In genomic region chrX:110087485-110088356, GRCh38 we compare ENCODE assay signal across 8 cellular contexts.
DNase-seq lines count a peak whose midpoint lies in the region; ATAC-seq and TF ChIP-seq lines count a peak whose summit lies in the region.

No MANE protein-coding gene starts in this region.

- no peak overlapping the region for H3K4me3 Mint-ChIP-seq in activated T-cell treated with anti-CD3 and anti-CD28 coated beads, Interleukin-2, amount 50 U/mL, for 4 hours
- H3K4me3 Mint-ChIP-seq in CD4-positive, alpha-beta T cell, result no peak overlapping the region

- no peak overlapping the region for H3K27ac Mint-ChIP-seq in CD4-positive, alpha-beta T cell

- no peak for DNase-seq in activated T-cell treated with anti-CD3 and anti-CD28 coated beads, Interleukin-2, amount 50 U/mL, for 4 hours
- no peak for DNase-seq in activated T-cell treated with anti-CD3 and anti-CD28 coated beads for 4 hours
- peak; percentile 85 for DNase-seq in RWPE1 (ENCODE audit: low spot score)
- DNase-seq in foreskin keratinocyte, result peak; percentile 94 to 96
- DNase-seq in stromal cell of bone marrow (ENCODE audit: low read depth), result peak; percentile 86
- no peak for DNase-seq in CD4-positive, alpha-beta T cell

- no peaks in the 10 kb centered on the region for H3K9me3 ChIP-seq in CD4-positive, alpha-beta T cell (ENCODE audit: control insufficient read depth, low read length)

- ATAC-seq in activated T-cell treated with anti-CD3 and anti-CD28 coated beads, Interleukin-2, amount 50 U/mL, for 4 hours, result peak; percentile 57 to 72
- peak; percentile 95 for ATAC-seq in foreskin keratinocyte
- no peak for ATAC-seq in CD4-positive, alpha-beta T cell (ENCODE audit: poor library complexity)
- ATAC-seq in HG02885 (IDR thresholded peaks at IDR 0.05; ENCODE audit: poor library complexity, unreplicated experiment), result no peak
- no peak for ATAC-seq in HG03159 (IDR thresholded peaks at IDR 0.05; ENCODE audit: unreplicated experiment)

- intact Hi-C loops in CD4-positive, alpha-beta T cell (cut with DNase I, micrococcal nuclease), result no loop called here

- peaks cover 19% of the 10 kb centered on the region for H3K4me1 Mint-ChIP-seq in activated T-cell treated with anti-CD3 and anti-CD28 coated beads, Interleukin-2, amount 50 U/mL, for 4 hours (ENCODE audit: low read depth)
- H3K4me1 Mint-ChIP-seq in CD4-positive, alpha-beta T cell (ENCODE audit: low read depth), result peaks cover 36% of the 10 kb centered on the region

- H3K36me3 Mint-ChIP-seq in activated T-cell treated with anti-CD3 and anti-CD28 coated beads, Interleukin-2, amount 50 U/mL, for 4 hours (ENCODE audit: insufficient read depth), result no peaks in the 10 kb centered on the region
- peaks cover 10% of the 10 kb centered on the region for H3K36me3 Mint-ChIP-seq in CD4-positive, alpha-beta T cell (ENCODE audit: low read depth)

- POLR2A ChIA-PET in RWPE1 (lab: Yijun Ruan, JAX; ENCODE audit: low non-redundant PET), result no interaction called here
- POLR2A ChIA-PET in CD4-positive, alpha-beta T cell (lab: Charles Lee), result no interaction called here

- TF ChIP-seq CTCF in RWPE1 (conservative IDR thresholded peaks at IDR 0.05; ENCODE audit: low read depth), result no peak
- no peak for TF ChIP-seq CTCF in foreskin keratinocyte (conservative IDR thresholded peaks at IDR 0.05)
- TF ChIP-seq CTCF in CD4-positive, alpha-beta T cell (IDR thresholded peaks at IDR 0.05), result no peak

- no peaks in the 10 kb centered on the region for H3K9me3 Mint-ChIP-seq in activated T-cell treated with anti-CD3 and anti-CD28 coated beads, Interleukin-2, amount 50 U/mL, for 4 hours
- no peaks in the 10 kb centered on the region for H3K9me3 Mint-ChIP-seq in CD4-positive, alpha-beta T cell

- CTCF ChIA-PET in RWPE1 (lab: Yijun Ruan, JAX), result interaction anchor here (0.5 to 1.0 kb wide), 2 partner anchors 13 to 59 kb away, joined by 3 read pairs; no protein-coding TSS in a partner anchor
- CTCF ChIA-PET in CD4-positive, alpha-beta T cell (lab: Charles Lee), result no interaction called here

- peaks cover 33% of the 10 kb centered on the region for H3K4me1 ChIP-seq in foreskin keratinocyte

- H3K27ac ChIP-seq in RWPE1 (peak overlapping the region; percentile 85), foreskin keratinocyte (peak overlapping the region; percentile 100)
- H3K27ac ChIP-seq in CD4-positive, alpha-beta T cell (ENCODE audit: low read depth, low read length), result no peak overlapping the region

- no peaks in the 10 kb centered on the region for H3K27me3 ChIP-seq in foreskin keratinocyte
- H3K27me3 ChIP-seq in CD4-positive, alpha-beta T cell (ENCODE audit: control insufficient read depth, insufficient read depth, low read length), result no peaks in the 10 kb centered on the region

- no peaks in the 10 kb centered on the region for H3K27me3 Mint-ChIP-seq in activated T-cell treated with anti-CD3 and anti-CD28 coated beads, Interleukin-2, amount 50 U/mL, for 4 hours (ENCODE audit: low read depth)
- H3K27me3 Mint-ChIP-seq in CD4-positive, alpha-beta T cell, result no peaks in the 10 kb centered on the region

Comparison
In these comparisons a context has a peak if more than half of its experiments do, and no peak if none do; other contexts are left out.
1. ATAC-seq: peak in activated T-cell treated with anti-CD3 and anti-CD28 coated beads, Interleukin-2, amount 50 U/mL, for 4 hours (2 of 2) and foreskin keratinocyte (single experiment); none in CD4-positive, alpha-beta T cell (single experiment), HG02885 (single experiment) and HG03159 (single experiment).
2. DNase-seq: peak in RWPE1 (single experiment), foreskin keratinocyte (2 of 2) and stromal cell of bone marrow (single experiment); none in activated T-cell treated with anti-CD3 and anti-CD28 coated beads, Interleukin-2, amount 50 U/mL, for 4 hours (single experiment), activated T-cell treated with anti-CD3 and anti-CD28 coated beads for 4 hours (single experiment) and CD4-positive, alpha-beta T cell (0 of 10).